In the genomic region with DNA sequence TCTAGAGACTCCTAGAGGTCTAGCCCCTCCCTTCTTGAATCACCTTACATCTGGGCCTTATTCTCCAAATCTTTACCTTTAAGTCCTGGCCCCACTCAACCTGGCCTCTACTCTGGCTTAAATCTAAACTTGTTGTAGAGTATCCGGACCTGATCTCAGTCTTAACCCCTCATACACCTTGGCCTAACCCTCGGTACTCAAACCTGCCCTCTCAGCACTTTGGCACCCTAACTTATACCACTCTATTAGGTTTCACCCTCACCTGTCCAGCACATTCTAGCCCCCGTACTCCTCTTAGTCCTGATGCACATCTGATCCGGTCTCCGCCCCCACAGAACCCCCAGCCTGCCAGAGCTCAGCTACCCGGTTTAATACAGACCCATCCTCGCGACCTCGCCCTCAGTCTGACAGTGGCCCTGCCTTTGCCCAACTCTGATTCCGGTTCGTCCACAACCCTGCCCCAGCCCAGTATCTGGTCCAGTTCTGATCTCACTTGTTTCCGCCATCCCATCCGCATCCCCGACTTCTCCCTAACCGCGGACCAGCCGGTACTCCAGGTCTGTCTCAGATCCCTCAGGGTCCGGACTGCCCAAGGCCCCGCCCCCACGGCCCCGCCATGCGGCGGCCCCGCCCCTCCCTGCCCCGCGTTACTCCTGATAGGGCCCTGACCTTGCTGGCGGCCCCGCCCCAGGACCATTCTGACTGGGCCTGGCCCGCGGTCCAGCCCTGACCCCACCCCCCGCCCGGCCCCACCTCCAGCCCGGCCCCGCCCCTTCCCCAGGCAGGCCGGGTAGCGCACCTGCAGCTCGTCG, we compare ENCODE assay signal across 1 cellular context.
TF ChIP-seq lines count a peak whose summit lies in the region.

No MANE protein-coding gene starts in this region.

TF ChIP-seq in SK-N-SH, 30 proteins besides CTCF, POLR2A, EP300 and RAD21:
- TF ChIP-seq GABPA (IDR thresholded peaks at IDR 0.05; ENCODE audit: low read depth) = no peak
- TF ChIP-seq USF1 (IDR thresholded peaks at IDR 0.05; ENCODE audit: borderline replicate concordance, low read depth) = no peak
